In the genomic region with DNA sequence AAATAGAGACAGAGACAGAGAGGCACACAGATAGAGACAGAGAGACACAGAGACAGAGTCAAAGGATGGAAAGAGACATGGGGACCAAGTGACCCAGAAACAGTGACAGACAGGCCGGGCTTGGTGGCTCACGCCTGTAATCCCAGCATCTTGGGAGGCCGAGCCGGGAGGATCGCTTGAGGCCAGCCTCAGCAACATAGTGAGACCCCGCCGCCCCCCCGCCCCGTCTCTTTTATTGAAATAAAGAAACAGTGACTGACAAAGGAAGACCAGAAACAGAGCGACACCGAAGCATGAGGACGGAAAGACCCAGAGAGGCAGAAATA, we compare ENCODE assay signal across 2 cellular contexts.
TF ChIP-seq lines count a peak whose summit lies in the region.

No MANE protein-coding gene starts in this region.

TF ChIP-seq in K562, 482 proteins besides CTCF, POLR2A, EP300 and RAD21 (continued from another document and continues in another):
- TF ChIP-seq, protein P1, sequence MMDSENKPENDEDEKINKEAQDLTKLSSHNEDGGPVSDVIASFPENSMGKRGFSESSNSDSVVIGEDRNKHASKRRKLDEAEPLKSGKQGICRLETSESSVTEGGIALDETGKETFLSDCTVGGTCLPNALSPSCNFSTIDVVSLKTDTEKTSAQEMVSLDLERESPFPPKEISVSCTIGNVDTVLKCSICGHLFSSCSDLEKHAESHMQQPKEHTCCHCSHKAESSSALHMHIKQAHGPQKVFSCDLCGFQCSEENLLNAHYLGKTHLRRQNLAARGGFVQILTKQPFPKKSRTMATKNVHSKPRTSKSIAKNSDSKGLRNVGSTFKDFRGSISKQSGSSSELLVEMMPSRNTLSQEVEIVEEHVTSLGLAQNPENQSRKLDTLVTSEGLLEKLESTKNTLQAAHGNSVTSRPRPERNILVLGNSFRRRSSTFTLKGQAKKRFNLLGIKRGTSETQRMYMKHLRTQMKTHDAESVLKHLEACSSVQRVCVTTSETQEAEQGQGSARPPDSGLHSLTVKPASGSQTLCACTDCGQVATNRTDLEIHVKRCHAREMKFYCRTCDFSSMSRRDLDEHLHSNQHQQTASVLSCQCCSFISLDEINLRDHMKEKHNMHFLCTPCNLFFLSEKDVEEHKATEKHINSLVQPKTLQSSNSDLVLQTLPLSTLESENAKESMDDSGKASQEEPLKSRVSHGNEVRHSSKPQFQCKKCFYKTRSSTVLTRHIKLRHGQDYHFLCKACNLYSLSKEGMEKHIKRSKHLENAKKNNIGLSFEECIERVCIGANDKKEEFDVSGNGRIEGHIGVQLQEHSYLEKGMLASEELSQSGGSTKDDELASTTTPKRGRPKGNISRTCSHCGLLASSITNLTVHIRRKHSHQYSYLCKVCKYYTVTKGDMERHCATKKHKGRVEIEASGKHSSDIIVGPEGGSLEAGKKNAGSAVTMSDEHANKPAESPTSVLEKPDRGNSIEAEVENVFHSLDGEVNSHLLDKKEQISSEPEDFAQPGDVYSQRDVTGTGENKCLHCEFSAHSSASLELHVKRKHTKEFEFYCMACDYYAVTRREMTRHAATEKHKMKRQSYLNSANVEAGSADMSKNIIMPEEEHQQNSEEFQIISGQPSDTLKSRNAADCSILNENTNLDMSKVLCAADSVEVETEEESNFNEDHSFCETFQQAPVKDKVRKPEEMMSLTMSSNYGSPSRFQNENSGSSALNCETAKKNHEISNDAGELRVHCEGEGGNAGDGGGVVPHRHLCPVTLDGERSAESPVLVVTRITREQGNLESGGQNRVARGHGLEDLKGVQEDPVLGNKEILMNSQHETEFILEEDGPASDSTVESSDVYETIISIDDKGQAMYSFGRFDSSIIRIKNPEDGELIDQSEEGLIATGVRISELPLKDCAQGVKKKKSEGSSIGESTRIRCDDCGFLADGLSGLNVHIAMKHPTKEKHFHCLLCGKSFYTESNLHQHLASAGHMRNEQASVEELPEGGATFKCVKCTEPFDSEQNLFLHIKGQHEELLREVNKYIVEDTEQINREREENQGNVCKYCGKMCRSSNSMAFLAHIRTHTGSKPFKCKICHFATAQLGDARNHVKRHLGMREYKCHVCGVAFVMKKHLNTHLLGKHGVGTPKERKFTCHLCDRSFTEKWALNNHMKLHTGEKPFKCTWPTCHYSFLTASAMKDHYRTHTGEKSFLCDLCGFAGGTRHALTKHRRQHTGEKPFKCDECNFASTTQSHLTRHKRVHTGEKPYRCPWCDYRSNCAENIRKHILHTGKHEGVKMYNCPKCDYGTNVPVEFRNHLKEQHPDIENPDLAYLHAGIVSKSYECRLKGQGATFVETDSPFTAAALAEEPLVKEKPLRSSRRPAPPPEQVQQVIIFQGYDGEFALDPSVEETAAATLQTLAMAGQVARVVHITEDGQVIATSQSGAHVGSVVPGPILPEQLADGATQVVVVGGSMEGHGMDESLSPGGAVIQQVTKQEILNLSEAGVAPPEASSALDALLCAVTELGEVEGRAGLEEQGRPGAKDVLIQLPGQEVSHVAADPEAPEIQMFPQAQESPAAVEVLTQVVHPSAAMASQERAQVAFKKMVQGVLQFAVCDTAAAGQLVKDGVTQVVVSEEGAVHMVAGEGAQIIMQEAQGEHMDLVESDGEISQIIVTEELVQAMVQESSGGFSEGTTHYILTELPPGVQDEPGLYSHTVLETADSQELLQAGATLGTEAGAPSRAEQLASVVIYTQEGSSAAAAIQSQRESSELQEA (IDR thresholded peaks at IDR 0.05; ENCODE audit: low read depth): no peak
- TF ChIP-seq DPF2 (IDR thresholded peaks at IDR 0.05) (no peak), CREBBP (IDR thresholded peaks at IDR 0.05; ENCODE audit: low read depth, low read length) (no peak), THRAP3 (IDR thresholded peaks at IDR 0.05; ENCODE audit: borderline replicate concordance) (no peak), MCM3 (IDR thresholded peaks at IDR 0.05) (no peak), BRF1 (IDR thresholded peaks at IDR 0.05; ENCODE audit: borderline replicate concordance, extremely low read depth, insufficient read length) (no peak), SMAD3 (CRISPR knock-in tag; conservative IDR thresholded peaks at IDR 0.05) (no peak), NFRKB (IDR thresholded peaks at IDR 0.05; ENCODE audit: low read depth) (peak; percentile 27; the same call in 1 of the 2 replicates), MECOM (CRISPR knock-in tag; IDR thresholded peaks at IDR 0.05) (no peak), JUNB (CRISPR knock-in tag; conservative IDR thresholded peaks at IDR 0.05) (no peak), PHB2 (IDR thresholded peaks at IDR 0.05; ENCODE audit: low read depth) (0 out of 2 replicates have a peak, but pooled peaks have one; percentile 1), TFAM (CRISPR knock-in tag; conservative IDR thresholded peaks at IDR 0.05) (no peak), FOXJ3 (CRISPR knock-in tag; IDR thresholded peaks at IDR 0.05) (no peak), EP400 (IDR thresholded peaks at IDR 0.05) (no peak), HLTF (IDR thresholded peaks at IDR 0.05) (no peak), SPI1 (IDR thresholded peaks at IDR 0.05; ENCODE audit: borderline replicate concordance, low read depth, low read length) (no peak), ZC3H11A (IDR thresholded peaks at IDR 0.05; ENCODE audit: low read depth, low read length) (no peak), NR2C2 (CRISPR knock-in tag; IDR thresholded peaks at IDR 0.05) (no peak), NR2C2 (tag; IDR thresholded peaks at IDR 0.05) (no peak), SETDB1 (IDR thresholded peaks at IDR 0.05; ENCODE audit: low read length) (no peak), ATF1 (CRISPR knock-in tag; IDR thresholded peaks at IDR 0.05) (no peak), ATF1 (tag; IDR thresholded peaks at IDR 0.05) (peak; percentile 34; the same call in 1 of the 2 replicates), HDAC6 (IDR thresholded peaks at IDR 0.05; ENCODE audit: low read depth, low read length) (no peak), RBM25 (IDR thresholded peaks at IDR 0.05; ENCODE audit: low read depth, low read length, severe bottlenecking) (peak; percentile 58)
- TF ChIP-seq, protein P2, sequence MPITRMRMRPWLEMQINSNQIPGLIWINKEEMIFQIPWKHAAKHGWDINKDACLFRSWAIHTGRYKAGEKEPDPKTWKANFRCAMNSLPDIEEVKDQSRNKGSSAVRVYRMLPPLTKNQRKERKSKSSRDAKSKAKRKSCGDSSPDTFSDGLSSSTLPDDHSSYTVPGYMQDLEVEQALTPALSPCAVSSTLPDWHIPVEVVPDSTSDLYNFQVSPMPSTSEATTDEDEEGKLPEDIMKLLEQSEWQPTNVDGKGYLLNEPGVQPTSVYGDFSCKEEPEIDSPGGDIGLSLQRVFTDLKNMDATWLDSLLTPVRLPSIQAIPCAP (CRISPR knock-in tag; IDR thresholded peaks at IDR 0.05; ENCODE audit: borderline replicate concordance): no peak
- TF ChIP-seq, protein P3, sequence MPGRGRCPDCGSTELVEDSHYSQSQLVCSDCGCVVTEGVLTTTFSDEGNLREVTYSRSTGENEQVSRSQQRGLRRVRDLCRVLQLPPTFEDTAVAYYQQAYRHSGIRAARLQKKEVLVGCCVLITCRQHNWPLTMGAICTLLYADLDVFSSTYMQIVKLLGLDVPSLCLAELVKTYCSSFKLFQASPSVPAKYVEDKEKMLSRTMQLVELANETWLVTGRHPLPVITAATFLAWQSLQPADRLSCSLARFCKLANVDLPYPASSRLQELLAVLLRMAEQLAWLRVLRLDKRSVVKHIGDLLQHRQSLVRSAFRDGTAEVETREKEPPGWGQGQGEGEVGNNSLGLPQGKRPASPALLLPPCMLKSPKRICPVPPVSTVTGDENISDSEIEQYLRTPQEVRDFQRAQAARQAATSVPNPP (IDR thresholded peaks at IDR 0.05; ENCODE audit: borderline replicate concordance, insufficient read depth, insufficient read length): no peak

TF ChIP-seq in HepG2, 621 proteins besides CTCF, POLR2A, EP300 and RAD21 (continued from another document and continues in another):
- no peak for TF ChIP-seq HHEX (CRISPR knock-in tag; IDR thresholded peaks at IDR 0.05)
- TF ChIP-seq, protein P4, sequence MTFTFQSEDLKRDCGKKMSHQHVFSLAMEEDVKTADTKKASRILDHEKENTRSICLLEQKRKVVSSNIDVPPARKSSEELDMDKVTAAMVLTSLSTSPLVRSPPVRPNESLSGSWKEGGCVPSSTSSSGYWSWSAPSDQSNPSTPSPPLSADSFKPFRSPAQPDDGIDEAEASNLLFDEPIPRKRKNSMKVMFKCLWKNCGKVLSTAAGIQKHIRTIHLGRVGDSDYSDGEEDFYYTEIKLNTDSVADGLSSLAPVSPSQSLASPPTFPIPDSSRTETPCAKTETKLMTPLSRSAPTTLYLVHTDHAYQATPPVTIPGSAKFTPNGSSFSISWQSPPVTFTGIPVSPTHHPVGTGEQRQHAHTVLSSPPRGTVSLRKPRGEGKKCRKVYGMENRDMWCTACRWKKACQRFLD (CRISPR knock-in tag; IDR thresholded peaks at IDR 0.05; ENCODE audit: borderline replicate concordance): no peak
- 0 out of 2 replicates have a peak, but pooled peaks have one; percentile 14 for TF ChIP-seq ZNF558 (CRISPR knock-in tag; IDR thresholded peaks at IDR 0.05; ENCODE audit: borderline replicate concordance)
- TF ChIP-seq SUZ12 (IDR thresholded peaks at IDR 0.05; ENCODE audit: low read depth, low read length): no peak
- no peak for TF ChIP-seq SMAD3 (CRISPR knock-in tag; IDR thresholded peaks at IDR 0.05)
- TF ChIP-seq ZNF501 (CRISPR knock-in tag; IDR thresholded peaks at IDR 0.05): 0 out of 2 replicates have a peak, but pooled peaks have one; percentile 1
- TF ChIP-seq ZFP62 (CRISPR knock-in tag; IDR thresholded peaks at IDR 0.05): no peak
- TF ChIP-seq HES4 (CRISPR knock-in tag; IDR thresholded peaks at IDR 0.05; ENCODE audit: borderline replicate concordance): 0 out of 2 replicates have a peak, but pooled peaks have one; percentile 12
- TF ChIP-seq, protein P5, sequence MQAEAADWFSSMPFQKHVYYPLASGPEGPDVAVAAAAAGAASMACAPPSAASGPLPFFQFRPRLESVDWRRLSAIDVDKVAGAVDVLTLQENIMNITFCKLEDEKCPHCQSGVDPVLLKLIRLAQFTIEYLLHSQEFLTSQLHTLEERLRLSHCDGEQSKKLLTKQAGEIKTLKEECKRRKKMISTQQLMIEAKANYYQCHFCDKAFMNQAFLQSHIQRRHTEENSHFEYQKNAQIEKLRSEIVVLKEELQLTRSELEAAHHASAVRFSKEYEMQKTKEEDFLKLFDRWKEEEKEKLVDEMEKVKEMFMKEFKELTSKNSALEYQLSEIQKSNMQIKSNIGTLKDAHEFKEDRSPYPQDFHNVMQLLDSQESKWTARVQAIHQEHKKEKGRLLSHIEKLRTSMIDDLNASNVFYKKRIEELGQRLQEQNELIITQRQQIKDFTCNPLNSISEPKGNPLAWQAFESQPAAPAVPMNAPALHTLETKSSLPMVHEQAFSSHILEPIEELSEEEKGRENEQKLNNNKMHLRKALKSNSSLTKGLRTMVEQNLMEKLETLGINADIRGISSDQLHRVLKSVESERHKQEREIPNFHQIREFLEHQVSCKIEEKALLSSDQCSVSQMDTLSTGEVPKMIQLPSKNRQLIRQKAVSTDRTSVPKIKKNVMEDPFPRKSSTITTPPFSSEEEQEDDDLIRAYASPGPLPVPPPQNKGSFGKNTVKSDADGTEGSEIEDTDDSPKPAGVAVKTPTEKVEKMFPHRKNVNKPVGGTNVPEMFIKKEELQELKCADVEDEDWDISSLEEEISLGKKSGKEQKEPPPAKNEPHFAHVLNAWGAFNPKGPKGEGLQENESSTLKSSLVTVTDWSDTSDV (CRISPR knock-in tag; IDR thresholded peaks at IDR 0.05): no peak
- no peak for TF ChIP-seq GABPA (IDR thresholded peaks at IDR 0.05; ENCODE audit: low read depth, low read length)
- no peak for TF ChIP-seq GABPA (CRISPR knock-in tag; IDR thresholded peaks at IDR 0.05; ENCODE audit: low read depth)
- TF ChIP-seq, protein P6, sequence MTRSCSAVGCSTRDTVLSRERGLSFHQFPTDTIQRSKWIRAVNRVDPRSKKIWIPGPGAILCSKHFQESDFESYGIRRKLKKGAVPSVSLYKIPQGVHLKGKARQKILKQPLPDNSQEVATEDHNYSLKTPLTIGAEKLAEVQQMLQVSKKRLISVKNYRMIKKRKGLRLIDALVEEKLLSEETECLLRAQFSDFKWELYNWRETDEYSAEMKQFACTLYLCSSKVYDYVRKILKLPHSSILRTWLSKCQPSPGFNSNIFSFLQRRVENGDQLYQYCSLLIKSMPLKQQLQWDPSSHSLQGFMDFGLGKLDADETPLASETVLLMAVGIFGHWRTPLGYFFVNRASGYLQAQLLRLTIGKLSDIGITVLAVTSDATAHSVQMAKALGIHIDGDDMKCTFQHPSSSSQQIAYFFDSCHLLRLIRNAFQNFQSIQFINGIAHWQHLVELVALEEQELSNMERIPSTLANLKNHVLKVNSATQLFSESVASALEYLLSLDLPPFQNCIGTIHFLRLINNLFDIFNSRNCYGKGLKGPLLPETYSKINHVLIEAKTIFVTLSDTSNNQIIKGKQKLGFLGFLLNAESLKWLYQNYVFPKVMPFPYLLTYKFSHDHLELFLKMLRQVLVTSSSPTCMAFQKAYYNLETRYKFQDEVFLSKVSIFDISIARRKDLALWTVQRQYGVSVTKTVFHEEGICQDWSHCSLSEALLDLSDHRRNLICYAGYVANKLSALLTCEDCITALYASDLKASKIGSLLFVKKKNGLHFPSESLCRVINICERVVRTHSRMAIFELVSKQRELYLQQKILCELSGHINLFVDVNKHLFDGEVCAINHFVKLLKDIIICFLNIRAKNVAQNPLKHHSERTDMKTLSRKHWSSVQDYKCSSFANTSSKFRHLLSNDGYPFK (CRISPR knock-in tag; IDR thresholded peaks at IDR 0.05; ENCODE audit: borderline replicate concordance): peak; percentile 99
- TF ChIP-seq, protein P7, sequence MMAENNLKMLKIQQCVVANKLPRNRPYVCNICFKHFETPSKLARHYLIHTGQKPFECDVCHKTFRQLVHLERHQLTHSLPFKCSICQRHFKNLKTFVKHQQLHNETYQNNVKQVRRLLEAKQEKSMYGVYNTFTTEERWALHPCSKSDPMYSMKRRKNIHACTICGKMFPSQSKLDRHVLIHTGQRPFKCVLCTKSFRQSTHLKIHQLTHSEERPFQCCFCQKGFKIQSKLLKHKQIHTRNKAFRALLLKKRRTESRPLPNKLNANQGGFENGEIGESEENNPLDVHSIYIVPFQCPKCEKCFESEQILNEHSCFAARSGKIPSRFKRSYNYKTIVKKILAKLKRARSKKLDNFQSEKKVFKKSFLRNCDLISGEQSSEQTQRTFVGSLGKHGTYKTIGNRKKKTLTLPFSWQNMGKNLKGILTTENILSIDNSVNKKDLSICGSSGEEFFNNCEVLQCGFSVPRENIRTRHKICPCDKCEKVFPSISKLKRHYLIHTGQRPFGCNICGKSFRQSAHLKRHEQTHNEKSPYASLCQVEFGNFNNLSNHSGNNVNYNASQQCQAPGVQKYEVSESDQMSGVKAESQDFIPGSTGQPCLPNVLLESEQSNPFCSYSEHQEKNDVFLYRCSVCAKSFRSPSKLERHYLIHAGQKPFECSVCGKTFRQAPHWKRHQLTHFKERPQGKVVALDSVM (CRISPR knock-in tag; IDR thresholded peaks at IDR 0.05): peak; percentile 100
- TF ChIP-seq ZFP37 (CRISPR knock-in tag; IDR thresholded peaks at IDR 0.05; ENCODE audit: borderline replicate concordance): no peak
- no peak for TF ChIP-seq KLF9 (CRISPR knock-in tag; IDR thresholded peaks at IDR 0.05; ENCODE audit: low read depth)
- peak; percentile 68; the same call in 1 of the 2 replicates for TF ChIP-seq ZNF432 (CRISPR knock-in tag; IDR thresholded peaks at IDR 0.05; ENCODE audit: borderline replicate concordance)
- TF ChIP-seq MAF1 (CRISPR knock-in tag; IDR thresholded peaks at IDR 0.05; ENCODE audit: borderline replicate concordance): no peak
- TF ChIP-seq, protein P8, sequence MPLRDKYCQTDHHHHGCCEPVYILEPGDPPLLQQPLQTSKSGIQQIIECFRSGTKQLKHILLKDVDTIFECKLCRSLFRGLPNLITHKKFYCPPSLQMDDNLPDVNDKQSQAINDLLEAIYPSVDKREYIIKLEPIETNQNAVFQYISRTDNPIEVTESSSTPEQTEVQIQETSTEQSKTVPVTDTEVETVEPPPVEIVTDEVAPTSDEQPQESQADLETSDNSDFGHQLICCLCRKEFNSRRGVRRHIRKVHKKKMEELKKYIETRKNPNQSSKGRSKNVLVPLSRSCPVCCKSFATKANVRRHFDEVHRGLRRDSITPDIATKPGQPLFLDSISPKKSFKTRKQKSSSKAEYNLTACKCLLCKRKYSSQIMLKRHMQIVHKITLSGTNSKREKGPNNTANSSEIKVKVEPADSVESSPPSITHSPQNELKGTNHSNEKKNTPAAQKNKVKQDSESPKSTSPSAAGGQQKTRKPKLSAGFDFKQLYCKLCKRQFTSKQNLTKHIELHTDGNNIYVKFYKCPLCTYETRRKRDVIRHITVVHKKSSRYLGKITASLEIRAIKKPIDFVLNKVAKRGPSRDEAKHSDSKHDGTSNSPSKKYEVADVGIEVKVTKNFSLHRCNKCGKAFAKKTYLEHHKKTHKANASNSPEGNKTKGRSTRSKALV (CRISPR knock-in tag; IDR thresholded peaks at IDR 0.05): no peak
